In the genomic region with DNA sequence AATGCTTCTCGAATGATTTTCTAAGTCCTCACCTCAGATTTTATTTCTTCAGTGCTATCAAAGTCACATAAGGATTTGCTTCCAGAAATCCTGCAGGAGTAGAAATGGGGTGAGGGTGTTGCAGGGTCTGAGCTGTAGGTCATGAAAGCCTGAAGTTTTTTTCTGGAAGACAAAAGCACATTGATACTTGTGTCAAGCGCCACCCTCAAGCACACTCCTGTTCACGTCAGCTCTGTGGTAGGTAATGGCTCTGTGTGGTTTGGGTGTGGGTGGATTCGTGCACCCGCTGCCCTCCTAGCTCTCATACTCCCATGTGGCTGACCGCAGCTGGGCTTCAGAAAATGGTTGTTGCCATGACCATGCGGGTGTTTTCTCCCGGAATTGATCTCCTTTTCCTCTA, we compare ENCODE assay signal across 9 cellular contexts. TPM values are rescaled to one million over a fixed set of nuclear protein-coding genes. Genes with fewer than 3 reads are reported as not detected.
DNase-seq lines count a peak whose midpoint lies in the region; ATAC-seq and TF ChIP-seq lines count a peak whose summit lies in the region.
"Had no signal": no experiment of that assay in that cellular context is flagged by ENCODE, and none has a peak within 500 bp of the region (broad histone marks: within the 10 kb centered on the region; RNA-seq: fewer than 3 reads in every experiment).

No MANE protein-coding gene starts in this region.

- CTCF ChIA-PET in Calu3 (lab: Charles Lee): no interaction called here
- CTCF ChIA-PET in Panc1 (lab: Charles Lee): no interaction called here

- BruUV-seq in Calu3 (replicated peaks; lab: Mats Ljungman, UMichigan) (no TSS peak), Panc1 (replicated peaks; lab: Mats Ljungman, UMichigan) (no TSS peak)

- no peak overlapping the region for H3K27ac ChIP-seq in Panc1 (ENCODE audit: low read length)

- in situ Hi-C loops in Panc1 (cut with HindIII; ENCODE audit: low pct_unique_long_range_greater_than_20kb, low sequenced_read_pairs): no loop called here

- H3K27me3 Mint-ChIP-seq in Calu3 (ENCODE audit: unreplicated experiment): peaks cover 3% of the 10 kb centered on the region
- peaks cover 2% of the 10 kb centered on the region for H3K27me3 Mint-ChIP-seq in stimulated activated naive CD8-positive, alpha-beta T cell treated with anti-CD3 and anti-CD28 coated beads, Interleukin-15, amount 100 ng/mL, for 72 hours

- H3K36me3 Mint-ChIP-seq in Calu3 (ENCODE audit: insufficient read depth, unreplicated experiment): no peaks in the 10 kb centered on the region

- H3K27me3 ChIP-seq in Panc1 (ENCODE audit: control insufficient read depth, insufficient read depth, low read length): no peaks in the 10 kb centered on the region

- DNase-seq in Calu3 (peak; percentile 26), Panc1 (ENCODE audit: low read depth, low spot score) (no peak), fibroblast of mammary gland (ENCODE audit: low read depth) (peak; percentile 97), occipital lobe (lab: John Stamatoyannopoulos, UW) (peak; percentile 9), NCI-H345 (lab: John Stamatoyannopoulos, UW) (no peak), activated T-cell treated with anti-CD3 and anti-CD28 coated beads for 4 hours (no peak)
- no peak for DNase-seq in effector CD4-positive, alpha-beta T cell
- no peak for DNase-seq in stimulated activated naive CD8-positive, alpha-beta T cell treated with anti-CD3 and anti-CD28 coated beads, Interleukin-15, amount 100 ng/mL, for 72 hours

- no peak for TF ChIP-seq CTCF in Calu3 (IDR thresholded peaks at IDR 0.05; ENCODE audit: unreplicated experiment)
- no peak for TF ChIP-seq CTCF in Panc1 (IDR thresholded peaks at IDR 0.05)
- TF ChIP-seq CTCF in fibroblast of mammary gland (conservative IDR thresholded peaks at IDR 0.05; ENCODE audit: control insufficient read depth, insufficient read depth, low read depth, low read length): no peak

- H3K4me1 Mint-ChIP-seq in Calu3 (ENCODE audit: low read depth, unreplicated experiment): peaks cover 7% of the 10 kb centered on the region
- H3K4me1 Mint-ChIP-seq in stimulated activated naive CD8-positive, alpha-beta T cell treated with anti-CD3 and anti-CD28 coated beads, Interleukin-15, amount 100 ng/mL, for 72 hours: no peaks in the 10 kb centered on the region

- peak; percentile 58 for ATAC-seq in Panc1
- ATAC-seq in stimulated activated naive CD8-positive, alpha-beta T cell treated with anti-CD3 and anti-CD28 coated beads, Interleukin-15, amount 100 ng/mL, for 72 hours: no peak

- POLR2A ChIA-PET in Panc1 (lab: Charles Lee): interaction anchor here (0.6 to 1.2 kb wide), 2 partner anchors 11 to 14 kb away, joined by 3 to 5 read pairs; no protein-coding TSS in a partner anchor

- no peaks in the 10 kb centered on the region for H3K9me3 Mint-ChIP-seq in Calu3 (ENCODE audit: low read depth, unreplicated experiment)
- H3K9me3 Mint-ChIP-seq in stimulated activated naive CD8-positive, alpha-beta T cell treated with anti-CD3 and anti-CD28 coated beads, Interleukin-15, amount 100 ng/mL, for 72 hours: no peaks in the 10 kb centered on the region

- H3K9me3 ChIP-seq in Panc1 (ENCODE audit: control insufficient read depth, insufficient read depth, low read depth, low read length): no peaks in the 10 kb centered on the region

- H3K36me3 ChIP-seq in Panc1 (ENCODE audit: control insufficient read depth, insufficient read depth, low read length): no peaks in the 10 kb centered on the region

- H3K27ac Mint-ChIP-seq in Calu3 (ENCODE audit: unreplicated experiment): no peak overlapping the region
- H3K27ac Mint-ChIP-seq in stimulated activated naive CD8-positive, alpha-beta T cell treated with anti-CD3 and anti-CD28 coated beads, Interleukin-15, amount 100 ng/mL, for 72 hours: no peak overlapping the region

- intact Hi-C loops in Calu3 (cut with micrococcal nuclease; ENCODE audit: unreplicated experiment): no loop called here
- intact Hi-C loops in Panc1 (cut with micrococcal nuclease; ENCODE audit: unreplicated experiment): no loop called here

- H3K4me3 ChIP-seq in Panc1 (ENCODE audit: low read depth in 2 of 2, low read length in 2 of 2): no peak overlapping the region
- H3K4me3 ChIP-seq in fibroblast of mammary gland (ENCODE audit: control insufficient read depth, low read depth, low read length): peak overlapping the region; percentile 45

- no peak overlapping the region for H3K4me3 Mint-ChIP-seq in Calu3 (ENCODE audit: low read depth, unreplicated experiment)
- H3K4me3 Mint-ChIP-seq in stimulated activated naive CD8-positive, alpha-beta T cell treated with anti-CD3 and anti-CD28 coated beads, Interleukin-15, amount 100 ng/mL, for 72 hours: no peak overlapping the region

- H3K4me1 ChIP-seq in Panc1 (ENCODE audit: control insufficient read depth, insufficient read depth, low read length): no peaks in the 10 kb centered on the region

RNA-seq across cellular contexts. Expression of a gene that starts 39.9 kb away (rescaled TPM):
- not detected in 2 replicates for total RNA-seq in Calu3 (2022)
- 0.26 TPM for total RNA-seq in Panc1 (2021; ENCODE audit: unreplicated experiment)
- 1.0 TPM for polyA plus RNA-seq in Panc1 (2012; ENCODE audit: insufficient read length)
- total RNA-seq in occipital lobe: 1.7 TPM
- total RNA-seq: glomerular endothelial cell had no signal

RNA-seq across cellular contexts. Expression of a gene that starts 59.8 kb away (rescaled TPM):
- total RNA-seq in Calu3 (2022) (20.8 and 24.2 TPM in 2 replicates), Panc1 (2021; ENCODE audit: unreplicated experiment) (36.3 TPM), occipital lobe (41.0 TPM)
- polyA plus RNA-seq in Panc1 (2012; ENCODE audit: insufficient read length): 16.2 TPM

Comparison
In these comparisons a context has a peak if more than half of its experiments do, and no peak if none do; other contexts are left out.
1. DNase-seq: peak in Calu3 (single experiment), fibroblast of mammary gland (single experiment) and occipital lobe (single experiment); none in Panc1 (single experiment), effector CD4-positive, alpha-beta T cell (single experiment), stimulated activated naive CD8-positive, alpha-beta T cell treated with anti-CD3 and anti-CD28 coated beads, Interleukin-15, amount 100 ng/mL, for 72 hours (0 of 2), NCI-H345 (single experiment) and activated T-cell treated with anti-CD3 and anti-CD28 coated beads for 4 hours (single experiment).